In genomic region chr3:168828943-168829342, GRCh38 we compare ENCODE assay signal across 24 cellular contexts.
"Had no signal": no experiment of that assay in that cellular context is flagged by ENCODE, and none has a peak within 500 bp of the region (broad histone marks: within the 10 kb centered on the region; RNA-seq: fewer than 3 reads in every experiment).

No MANE protein-coding gene starts in this region.

- H3K36me3 Mint-ChIP-seq: natural killer cell; stimulated activated memory B cell treated with anti-CD40 and anti-IgM and Interleukin-4, amounts not matched to agents 10 μg/mL and 1 μg/mL and 100 μg/mL, for 72 hours had no signal

- H3K9me3 Mint-ChIP-seq: activated naive CD4-positive, alpha-beta T cell treated with anti-CD3 and anti-CD28 coated beads for 36 hours; natural killer cell; stimulated activated memory B cell treated with anti-CD40 and anti-IgM and Interleukin-4, amounts not matched to agents 10 μg/mL and 1 μg/mL and 100 μg/mL, for 72 hours; T-helper 2 cell treated with Interferon-gamma antibody and Interleukin-4, amounts not matched to agents 5 μg/mL and 100 μg/mL, for 36 hours had no signal

- H3K27me3 ChIP-seq: gastroesophageal sphincter, stomach, suprapubic skin, tibial nerve had no signal

- H3K27me3 Mint-ChIP-seq: stimulated activated memory B cell treated with anti-CD40 and anti-IgM and Interleukin-4, amounts not matched to agents 10 μg/mL and 1 μg/mL and 100 μg/mL, for 72 hours had no signal

- FAIRE-seq: bronchial epithelial cell, small intestine, TTC549 had no signal

- DNase-seq: activated CD4-positive, alpha-beta T cell treated with anti-CD3 and anti-CD28 coated beads, Interleukin-2, amount 50 U/mL, for 4 hours; activated CD8-positive, alpha-beta memory T cell treated with anti-CD3 and anti-CD28 coated beads for 24 hours; activated CD8-positive, alpha-beta memory T cell treated with anti-CD3 and anti-CD28 coated beads, Interleukin-2, amount 50 U/mL, for 48 hours; activated naive CD4-positive, alpha-beta T cell treated with anti-CD3 and anti-CD28 coated beads for 36 hours; activated T-cell treated with anti-CD3 and anti-CD28 coated beads, Interleukin-2, amount 50 U/mL, for 48 hours; amygdala; cortex of kidney; left ventricle myocardium superior; mammary epithelial cell; midbrain; natural killer cell; nucleus accumbens; small intestine; stimulated activated CD4-positive, alpha-beta T cell treated with anti-CD3 and anti-CD28 coated beads, Interleukin-2, amount 100 ng/mL, for 24 hours; stomach had no signal

- H3K4me1 ChIP-seq: gastroesophageal sphincter, stomach, suprapubic skin, tibial nerve had no signal

- H3K27ac Mint-ChIP-seq: activated naive CD4-positive, alpha-beta T cell treated with anti-CD3 and anti-CD28 coated beads for 36 hours; natural killer cell; stimulated activated memory B cell treated with anti-CD40 and anti-IgM and Interleukin-4, amounts not matched to agents 10 μg/mL and 1 μg/mL and 100 μg/mL, for 72 hours; T-helper 2 cell treated with Interferon-gamma antibody and Interleukin-4, amounts not matched to agents 5 μg/mL and 100 μg/mL, for 36 hours had no signal

- ATAC-seq: gastroesophageal sphincter; left ventricle myocardium superior; natural killer cell; sciatic nerve; stimulated activated memory B cell treated with anti-CD40 and anti-IgM and Interleukin-4, amounts not matched to agents 10 μg/mL and 1 μg/mL and 100 μg/mL, for 72 hours had no signal

- H3K9me3 ChIP-seq: gastroesophageal sphincter, suprapubic skin, tibial nerve had no signal

- H3K36me3 ChIP-seq: gastroesophageal sphincter, stomach, suprapubic skin, tibial nerve had no signal

- H3K27ac ChIP-seq: epithelial cell of prostate, gastroesophageal sphincter, stomach, suprapubic skin, tibial nerve had no signal

- H3K4me3 ChIP-seq: gastroesophageal sphincter, stomach, suprapubic skin, tibial nerve had no signal

- H3K4me3 Mint-ChIP-seq: activated naive CD4-positive, alpha-beta T cell treated with anti-CD3 and anti-CD28 coated beads for 36 hours; natural killer cell; stimulated activated memory B cell treated with anti-CD40 and anti-IgM and Interleukin-4, amounts not matched to agents 10 μg/mL and 1 μg/mL and 100 μg/mL, for 72 hours; T-helper 2 cell treated with Interferon-gamma antibody and Interleukin-4, amounts not matched to agents 5 μg/mL and 100 μg/mL, for 36 hours had no signal

- H3K4me1 Mint-ChIP-seq: natural killer cell; stimulated activated memory B cell treated with anti-CD40 and anti-IgM and Interleukin-4, amounts not matched to agents 10 μg/mL and 1 μg/mL and 100 μg/mL, for 72 hours had no signal
